Comparison of ENCODE assay signal across 8 cellular contexts in the genomic region with DNA sequence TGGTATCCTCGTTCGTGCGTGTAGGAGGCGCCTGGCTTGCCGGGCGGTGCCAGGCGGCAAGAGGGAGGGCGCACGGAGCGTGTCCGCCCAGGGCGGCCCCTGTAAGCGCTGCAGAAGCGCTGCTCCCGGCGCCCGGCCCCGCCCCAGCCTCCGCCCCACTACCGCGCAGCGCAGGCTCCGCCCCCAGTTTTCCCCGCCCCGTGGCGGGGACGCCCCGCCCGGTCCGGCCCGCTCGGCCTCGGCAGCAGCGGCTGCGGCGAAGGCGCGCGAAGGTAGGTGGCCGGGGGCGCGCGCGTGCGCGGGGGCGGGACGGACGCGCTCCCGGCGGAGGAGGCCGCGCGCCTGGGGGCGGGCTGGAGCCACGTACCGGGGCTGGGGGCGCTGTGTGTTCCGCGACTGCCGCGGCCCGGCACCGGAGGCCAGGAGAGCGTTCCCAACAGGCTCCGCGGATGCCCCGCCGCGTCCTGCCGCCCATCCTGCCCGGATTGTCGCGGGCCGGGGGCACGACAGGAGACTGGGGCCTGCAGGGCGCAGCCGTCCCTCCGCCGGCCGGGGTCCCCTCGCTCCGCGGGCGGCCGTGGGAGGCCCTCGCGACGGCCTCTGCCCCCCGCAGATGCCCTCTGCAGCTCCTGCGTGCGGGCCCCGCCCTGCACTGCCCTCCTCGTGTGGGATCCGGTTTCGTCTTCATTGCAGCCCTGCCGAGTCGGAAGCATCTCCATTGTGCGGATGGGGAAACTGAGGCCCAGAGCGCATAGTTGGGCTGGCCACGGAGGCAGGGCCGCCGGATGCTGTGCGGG. TPM values are rescaled to one million over a fixed set of nuclear protein-coding genes. Genes with fewer than 3 reads are reported as not detected.
DNase-seq lines count a peak whose midpoint lies in the region; ATAC-seq and TF ChIP-seq lines count a peak whose summit lies in the region.

No MANE protein-coding gene starts in this region.

- no peaks in the 10 kb centered on the region for H3K27me3 Mint-ChIP-seq in type B pancreatic cell

- H3K9me3 Mint-ChIP-seq in type B pancreatic cell = no peaks in the 10 kb centered on the region

- no peaks in the 10 kb centered on the region for H3K36me3 Mint-ChIP-seq in type B pancreatic cell

- no peaks in the 10 kb centered on the region for H3K27me3 ChIP-seq in adipocyte (replicated peaks; ENCODE audit: control insufficient read depth, insufficient read depth, low read length)
- H3K27me3 ChIP-seq in heart left ventricle = no peaks in the 10 kb centered on the region

- peak overlapping the region; percentile 83 for H3K4me3 Mint-ChIP-seq in type B pancreatic cell

- no peaks in the 10 kb centered on the region for H3K9me3 ChIP-seq in adipocyte (ENCODE audit: control insufficient read depth, low read length)
- no peaks in the 10 kb centered on the region for H3K9me3 ChIP-seq in heart left ventricle

- H3K36me3 ChIP-seq in adipocyte (ENCODE audit: control insufficient read depth, insufficient read depth, low read length, severe bottlenecking) (no peaks in the 10 kb centered on the region), heart left ventricle (no peaks in the 10 kb centered on the region)

- WGBS in heart left ventricle, 4 donors = 0 to 1% (median 0%) methylated on average over 24 to 105 of the region's 105 CpGs

- TF ChIP-seq CTCF in GM12864 (IDR thresholded peaks at IDR 0.05; ENCODE audit: low read depth, low read length, missing control alignments) = peak; percentile 13
- peak in 4 of 12 donors; percentile 9 to 35 (median 21) for TF ChIP-seq CTCF in heart left ventricle (IDR thresholded peaks at IDR 0.05)
- peak; percentile 17 for TF ChIP-seq CTCF in type B pancreatic cell (conservative IDR thresholded peaks at IDR 0.05)

- peak in 1 of 2 donors; percentile 77 for TF ChIP-seq POLR2A in heart left ventricle (IDR thresholded peaks at IDR 0.05)

- peak overlapping the region; percentile 77 to 92 (median 88) for H3K27ac ChIP-seq in heart left ventricle

- intact Hi-C loops in heart left ventricle (cut with DNase I) = no loop called here
- intact Hi-C loops in posterior cingulate gyrus (cut with DNase I) = loop anchor here (1.0 kb wide), 1 partner anchor 10 kb away; no protein-coding TSS in a partner anchor

- DNase-seq in GM12864 (ENCODE audit: low read depth) = peak; percentile 60
- DNase-seq in NCI-H1436 (lab: John Stamatoyannopoulos, UW) = peak; percentile 96
- DNase-seq in SW 1271 (lab: John Stamatoyannopoulos, UW) = peak; percentile 75 to 93
- peak; percentile 98 for DNase-seq in adipocyte (ENCODE audit: low read depth)
- DNase-seq in heart left ventricle = peak; percentile 91 to 99 (median 96)
- peak; percentile 82 to 100 (median 98) for DNase-seq in posterior cingulate gyrus
- DNase-seq in type B pancreatic cell (ENCODE audit: extremely low spot score, unreplicated experiment) = peak; percentile 97

- H3K4me1 ChIP-seq in adipocyte (ENCODE audit: control insufficient read depth, insufficient read depth, low read length) (peaks cover 11% of the 10 kb centered on the region), heart left ventricle (peaks cover 0 to 28% (median 16%) of the 10 kb centered on the region in 12 donors)

- peak overlapping the region; percentile 66 for H3K4me3 ChIP-seq in GM12864 (ENCODE audit: low read depth, low read length)
- peak overlapping the region; percentile 87 for H3K4me3 ChIP-seq in adipocyte (ENCODE audit: low read length)
- H3K4me3 ChIP-seq in heart left ventricle = peak overlapping the region; percentile 72 to 100 (median 96)

- H3K9ac ChIP-seq in adipocyte (ENCODE audit: low read length) = peak overlapping the region; percentile 90

- H3K27ac Mint-ChIP-seq in type B pancreatic cell = peak overlapping the region; percentile 50

- peaks cover 5% of the 10 kb centered on the region for H3K4me1 Mint-ChIP-seq in type B pancreatic cell (ENCODE audit: unreplicated experiment)

- ATAC-seq in HG02759 (IDR thresholded peaks at IDR 0.05; ENCODE audit: unreplicated experiment) (peak; percentile 93), heart left ventricle (peak; percentile 97 to 98 (median 98))

RNA-seq across cellular contexts. Expression of gene CROCC, which starts 7.7 kb away (rescaled TPM):
- total RNA-seq in heart left ventricle (10 to 100 TPM in 3 of 9 donors, 1 to 10 TPM in 6; 3.9 to 12.5 (median 6.7) TPM), type B pancreatic cell (ENCODE audit: low replicate concordance) (23.5 and 40.1 TPM in 2 replicates)
- polyA plus RNA-seq in heart left ventricle = 10 to 100 TPM in 1 of 2 donors, 1 to 10 TPM in 1; 7.6 to 17.0 TPM

RNA-seq across cellular contexts. Expression of gene RNU1-2, which starts 18.3 kb away (rescaled TPM):
- total RNA-seq in heart left ventricle = 1,000 to 10,000 TPM in 6 of 9 donors, 100 to 1,000 TPM in 1, not detected in 2; 364 to 3,776 (median 2,470) TPM
- polyA plus RNA-seq in heart left ventricle = not detected
- total RNA-seq in type B pancreatic cell (ENCODE audit: low replicate concordance) = 2,993 and 3,564 TPM in 2 replicates

Comparison
In these comparisons a context has a peak if more than half of its experiments do, and no peak if none do; other contexts are left out.
1. Peak in every context shown above with its lines: DNase-seq, ATAC-seq, H3K4me3 ChIP-seq and H3K27ac ChIP-seq.